Comparison of ENCODE assay signal across 1 cellular context in the genomic region with DNA sequence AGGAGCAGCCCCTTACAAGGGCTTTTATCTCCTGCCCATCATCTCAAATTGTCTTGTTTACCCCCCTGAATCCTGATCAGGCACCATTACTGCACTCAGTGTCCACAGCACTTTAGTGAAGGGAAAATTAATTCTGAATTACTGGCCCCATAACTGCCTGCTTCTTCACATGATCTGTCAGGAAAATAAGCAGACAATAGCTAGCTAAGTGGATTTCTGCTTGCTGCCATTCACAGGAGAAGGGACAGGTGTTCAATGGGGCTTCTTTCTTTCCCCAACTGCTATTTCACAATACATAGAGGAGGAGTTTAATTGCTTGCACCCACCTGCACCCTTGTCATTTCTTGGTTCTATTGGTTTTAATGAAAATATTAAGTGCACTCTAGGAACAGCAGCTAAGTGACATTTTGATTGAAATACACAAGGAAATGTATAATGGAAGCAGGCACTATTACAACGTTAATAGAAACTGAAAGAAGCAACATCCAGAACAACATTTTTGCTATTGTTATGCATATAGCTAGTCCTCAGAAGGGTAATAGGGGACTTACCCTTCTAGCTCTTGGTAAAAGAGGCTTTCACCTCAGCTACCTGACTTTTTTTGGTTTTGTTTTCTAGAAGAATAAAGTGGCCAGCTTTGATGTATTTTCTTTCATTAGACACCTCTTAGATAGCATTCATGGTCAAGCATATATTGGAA.
TF ChIP-seq lines count a peak whose summit lies in the region.

No MANE protein-coding gene starts in this region.

TF ChIP-seq in H1, 55 proteins besides CTCF, POLR2A, EP300 and RAD21 (continued from another document):
- no peak for TF ChIP-seq FOSL1 (IDR thresholded peaks at IDR 0.05; ENCODE audit: insufficient read depth, low read depth, low read length)
- no peak for TF ChIP-seq RBBP5 (IDR thresholded peaks at IDR 0.05; ENCODE audit: borderline replicate concordance, low read depth, low read length)
- no peak for TF ChIP-seq EGR1 (IDR thresholded peaks at IDR 0.05; ENCODE audit: borderline replicate concordance, low read depth, low read length)
- TF ChIP-seq NRF1 (IDR thresholded peaks at IDR 0.05; ENCODE audit: low read depth, low read length): no peak
- no peak for TF ChIP-seq TAF7 (optimal IDR thresholded peaks at IDR 0.05; ENCODE audit: borderline replicate concordance, low read depth, low read length)
- no peak for TF ChIP-seq EZH2 (IDR thresholded peaks at IDR 0.05; ENCODE audit: low read depth, low read length, severe bottlenecking)
- no peak for TF ChIP-seq SIX5 (IDR thresholded peaks at IDR 0.05; ENCODE audit: low read depth, low read length)
- peak; percentile 36 for TF ChIP-seq NANOG (IDR thresholded peaks at IDR 0.05; ENCODE audit: insufficient read depth, low read depth, low read length, poor library complexity, severe bottlenecking)
- TF ChIP-seq SUZ12 (IDR thresholded peaks at IDR 0.05; ENCODE audit: low read length): no peak
- TF ChIP-seq, protein P1, sequence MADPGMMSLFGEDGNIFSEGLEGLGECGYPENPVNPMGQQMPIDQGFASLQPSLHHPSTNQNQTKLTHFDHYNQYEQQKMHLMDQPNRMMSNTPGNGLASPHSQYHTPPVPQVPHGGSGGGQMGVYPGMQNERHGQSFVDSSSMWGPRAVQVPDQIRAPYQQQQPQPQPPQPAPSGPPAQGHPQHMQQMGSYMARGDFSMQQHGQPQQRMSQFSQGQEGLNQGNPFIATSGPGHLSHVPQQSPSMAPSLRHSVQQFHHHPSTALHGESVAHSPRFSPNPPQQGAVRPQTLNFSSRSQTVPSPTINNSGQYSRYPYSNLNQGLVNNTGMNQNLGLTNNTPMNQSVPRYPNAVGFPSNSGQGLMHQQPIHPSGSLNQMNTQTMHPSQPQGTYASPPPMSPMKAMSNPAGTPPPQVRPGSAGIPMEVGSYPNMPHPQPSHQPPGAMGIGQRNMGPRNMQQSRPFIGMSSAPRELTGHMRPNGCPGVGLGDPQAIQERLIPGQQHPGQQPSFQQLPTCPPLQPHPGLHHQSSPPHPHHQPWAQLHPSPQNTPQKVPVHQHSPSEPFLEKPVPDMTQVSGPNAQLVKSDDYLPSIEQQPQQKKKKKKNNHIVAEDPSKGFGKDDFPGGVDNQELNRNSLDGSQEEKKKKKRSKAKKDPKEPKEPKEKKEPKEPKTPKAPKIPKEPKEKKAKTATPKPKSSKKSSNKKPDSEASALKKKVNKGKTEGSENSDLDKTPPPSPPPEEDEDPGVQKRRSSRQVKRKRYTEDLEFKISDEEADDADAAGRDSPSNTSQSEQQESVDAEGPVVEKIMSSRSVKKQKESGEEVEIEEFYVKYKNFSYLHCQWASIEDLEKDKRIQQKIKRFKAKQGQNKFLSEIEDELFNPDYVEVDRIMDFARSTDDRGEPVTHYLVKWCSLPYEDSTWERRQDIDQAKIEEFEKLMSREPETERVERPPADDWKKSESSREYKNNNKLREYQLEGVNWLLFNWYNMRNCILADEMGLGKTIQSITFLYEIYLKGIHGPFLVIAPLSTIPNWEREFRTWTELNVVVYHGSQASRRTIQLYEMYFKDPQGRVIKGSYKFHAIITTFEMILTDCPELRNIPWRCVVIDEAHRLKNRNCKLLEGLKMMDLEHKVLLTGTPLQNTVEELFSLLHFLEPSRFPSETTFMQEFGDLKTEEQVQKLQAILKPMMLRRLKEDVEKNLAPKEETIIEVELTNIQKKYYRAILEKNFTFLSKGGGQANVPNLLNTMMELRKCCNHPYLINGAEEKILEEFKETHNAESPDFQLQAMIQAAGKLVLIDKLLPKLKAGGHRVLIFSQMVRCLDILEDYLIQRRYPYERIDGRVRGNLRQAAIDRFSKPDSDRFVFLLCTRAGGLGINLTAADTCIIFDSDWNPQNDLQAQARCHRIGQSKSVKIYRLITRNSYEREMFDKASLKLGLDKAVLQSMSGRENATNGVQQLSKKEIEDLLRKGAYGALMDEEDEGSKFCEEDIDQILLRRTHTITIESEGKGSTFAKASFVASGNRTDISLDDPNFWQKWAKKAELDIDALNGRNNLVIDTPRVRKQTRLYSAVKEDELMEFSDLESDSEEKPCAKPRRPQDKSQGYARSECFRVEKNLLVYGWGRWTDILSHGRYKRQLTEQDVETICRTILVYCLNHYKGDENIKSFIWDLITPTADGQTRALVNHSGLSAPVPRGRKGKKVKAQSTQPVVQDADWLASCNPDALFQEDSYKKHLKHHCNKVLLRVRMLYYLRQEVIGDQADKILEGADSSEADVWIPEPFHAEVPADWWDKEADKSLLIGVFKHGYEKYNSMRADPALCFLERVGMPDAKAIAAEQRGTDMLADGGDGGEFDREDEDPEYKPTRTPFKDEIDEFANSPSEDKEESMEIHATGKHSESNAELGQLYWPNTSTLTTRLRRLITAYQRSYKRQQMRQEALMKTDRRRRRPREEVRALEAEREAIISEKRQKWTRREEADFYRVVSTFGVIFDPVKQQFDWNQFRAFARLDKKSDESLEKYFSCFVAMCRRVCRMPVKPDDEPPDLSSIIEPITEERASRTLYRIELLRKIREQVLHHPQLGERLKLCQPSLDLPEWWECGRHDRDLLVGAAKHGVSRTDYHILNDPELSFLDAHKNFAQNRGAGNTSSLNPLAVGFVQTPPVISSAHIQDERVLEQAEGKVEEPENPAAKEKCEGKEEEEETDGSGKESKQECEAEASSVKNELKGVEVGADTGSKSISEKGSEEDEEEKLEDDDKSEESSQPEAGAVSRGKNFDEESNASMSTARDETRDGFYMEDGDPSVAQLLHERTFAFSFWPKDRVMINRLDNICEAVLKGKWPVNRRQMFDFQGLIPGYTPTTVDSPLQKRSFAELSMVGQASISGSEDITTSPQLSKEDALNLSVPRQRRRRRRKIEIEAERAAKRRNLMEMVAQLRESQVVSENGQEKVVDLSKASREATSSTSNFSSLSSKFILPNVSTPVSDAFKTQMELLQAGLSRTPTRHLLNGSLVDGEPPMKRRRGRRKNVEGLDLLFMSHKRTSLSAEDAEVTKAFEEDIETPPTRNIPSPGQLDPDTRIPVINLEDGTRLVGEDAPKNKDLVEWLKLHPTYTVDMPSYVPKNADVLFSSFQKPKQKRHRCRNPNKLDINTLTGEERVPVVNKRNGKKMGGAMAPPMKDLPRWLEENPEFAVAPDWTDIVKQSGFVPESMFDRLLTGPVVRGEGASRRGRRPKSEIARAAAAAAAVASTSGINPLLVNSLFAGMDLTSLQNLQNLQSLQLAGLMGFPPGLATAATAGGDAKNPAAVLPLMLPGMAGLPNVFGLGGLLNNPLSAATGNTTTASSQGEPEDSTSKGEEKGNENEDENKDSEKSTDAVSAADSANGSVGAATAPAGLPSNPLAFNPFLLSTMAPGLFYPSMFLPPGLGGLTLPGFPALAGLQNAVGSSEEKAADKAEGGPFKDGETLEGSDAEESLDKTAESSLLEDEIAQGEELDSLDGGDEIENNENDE (IDR thresholded peaks at IDR 0.05; ENCODE audit: insufficient replicate concordance, low read length): peak; percentile 50
- no peak for TF ChIP-seq SP4 (IDR thresholded peaks at IDR 0.05; ENCODE audit: low read length)
- no peak for TF ChIP-seq RFX5 (IDR thresholded peaks at IDR 0.05; ENCODE audit: borderline replicate concordance, low read depth, low read length)
- peak; percentile 77 for TF ChIP-seq CEBPB (IDR thresholded peaks at IDR 0.05; ENCODE audit: low read depth, low read length)
